ENCODE assay signal across 1 cellular context in genomic region chr9:133468777-133469455, GRCh38.
TF ChIP-seq lines count a peak whose summit lies in the region.

No MANE protein-coding gene starts in this region.

TF ChIP-seq in HepG2, 621 proteins besides CTCF, POLR2A, EP300 and RAD21:
- TF ChIP-seq ZFP82 (CRISPR knock-in tag; IDR thresholded peaks at IDR 0.05; ENCODE audit: borderline replicate concordance) (no peak), POLR2G (IDR thresholded peaks at IDR 0.05; ENCODE audit: low read depth, low read length) (peak; percentile 18; the same call in 1 of the 2 replicates), KDM2A (CRISPR knock-in tag; IDR thresholded peaks at IDR 0.05; ENCODE audit: borderline replicate concordance, low read depth) (0 out of 2 replicates have a peak, but pooled peaks have one; percentile 10)
- TF ChIP-seq, protein P1, sequence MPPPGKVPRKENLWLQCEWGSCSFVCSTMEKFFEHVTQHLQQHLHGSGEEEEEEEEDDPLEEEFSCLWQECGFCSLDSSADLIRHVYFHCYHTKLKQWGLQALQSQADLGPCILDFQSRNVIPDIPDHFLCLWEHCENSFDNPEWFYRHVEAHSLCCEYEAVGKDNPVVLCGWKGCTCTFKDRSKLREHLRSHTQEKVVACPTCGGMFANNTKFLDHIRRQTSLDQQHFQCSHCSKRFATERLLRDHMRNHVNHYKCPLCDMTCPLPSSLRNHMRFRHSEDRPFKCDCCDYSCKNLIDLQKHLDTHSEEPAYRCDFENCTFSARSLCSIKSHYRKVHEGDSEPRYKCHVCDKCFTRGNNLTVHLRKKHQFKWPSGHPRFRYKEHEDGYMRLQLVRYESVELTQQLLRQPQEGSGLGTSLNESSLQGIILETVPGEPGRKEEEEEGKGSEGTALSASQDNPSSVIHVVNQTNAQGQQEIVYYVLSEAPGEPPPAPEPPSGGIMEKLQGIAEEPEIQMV (CRISPR knock-in tag; IDR thresholded peaks at IDR 0.05; ENCODE audit: low read depth): no peak
